ENCODE assay signal across 2 cellular contexts in genomic region chr17:43736389-43736788, GRCh38.
A peak's percentile ranks its signal among the peaks of the same experiment; 100 is the strongest.
TF ChIP-seq lines count a peak whose summit lies in the region.

No MANE protein-coding gene starts in this region.

TF ChIP-seq in WTC11, 78 proteins besides CTCF, POLR2A, EP300 and RAD21:
- TF ChIP-seq ATF2 (CRISPR knock-in tag; IDR thresholded peaks at IDR 0.05; ENCODE audit: borderline replicate concordance, low read depth), result no peak
- no peak for TF ChIP-seq NFYB (CRISPR knock-in tag; conservative IDR thresholded peaks at IDR 0.05; ENCODE audit: low read depth)
- no peak for TF ChIP-seq RORB (CRISPR knock-in tag; IDR thresholded peaks at IDR 0.05)
- TF ChIP-seq SOX15 (CRISPR knock-in tag; IDR thresholded peaks at IDR 0.05), result no peak
- TF ChIP-seq ZNF263 (CRISPR knock-in tag; IDR thresholded peaks at IDR 0.05; ENCODE audit: low read depth), result no peak
- TF ChIP-seq ZNF512 (CRISPR knock-in tag; IDR thresholded peaks at IDR 0.05; ENCODE audit: borderline replicate concordance), result no peak
- TF ChIP-seq MAX (CRISPR knock-in tag; IDR thresholded peaks at IDR 0.05), result no peak
- TF ChIP-seq SMAD3 (CRISPR knock-in tag; IDR thresholded peaks at IDR 0.05; ENCODE audit: borderline replicate concordance), result no peak
- no peak for TF ChIP-seq E2F5 (CRISPR knock-in tag; IDR thresholded peaks at IDR 0.05)
- no peak for TF ChIP-seq ARID4B (CRISPR knock-in tag; IDR thresholded peaks at IDR 0.05; ENCODE audit: borderline replicate concordance)
- no peak for TF ChIP-seq SMAD4 (CRISPR knock-in tag; IDR thresholded peaks at IDR 0.05)
- no peak for TF ChIP-seq ZSCAN18 (CRISPR knock-in tag; IDR thresholded peaks at IDR 0.05)
- TF ChIP-seq SP1 (CRISPR knock-in tag; conservative IDR thresholded peaks at IDR 0.05), result no peak
- no peak for TF ChIP-seq CREB1 (CRISPR knock-in tag; IDR thresholded peaks at IDR 0.05)
- TF ChIP-seq IRF2 (CRISPR knock-in tag; IDR thresholded peaks at IDR 0.05; ENCODE audit: borderline replicate concordance, low read depth), result no peak
- TF ChIP-seq JUN (CRISPR knock-in tag; IDR thresholded peaks at IDR 0.05), result no peak
- no peak for TF ChIP-seq NFE2L1 (CRISPR knock-in tag; IDR thresholded peaks at IDR 0.05)
TF ChIP-seq in WTC11: peak in this region for 0.

TF ChIP-seq in H1, 55 proteins besides CTCF, POLR2A, EP300 and RAD21:
- TF ChIP-seq JUN (IDR thresholded peaks at IDR 0.05; ENCODE audit: low read depth, low read length), result no peak
- TF ChIP-seq JUND (IDR thresholded peaks at IDR 0.05; ENCODE audit: low read length), result peak; percentile 49; the same call in 1 of the 2 replicates
- no peak for TF ChIP-seq CREB1 (IDR thresholded peaks at IDR 0.05)
